ENCODE assay signal across 21 cellular contexts in the genomic region with DNA sequence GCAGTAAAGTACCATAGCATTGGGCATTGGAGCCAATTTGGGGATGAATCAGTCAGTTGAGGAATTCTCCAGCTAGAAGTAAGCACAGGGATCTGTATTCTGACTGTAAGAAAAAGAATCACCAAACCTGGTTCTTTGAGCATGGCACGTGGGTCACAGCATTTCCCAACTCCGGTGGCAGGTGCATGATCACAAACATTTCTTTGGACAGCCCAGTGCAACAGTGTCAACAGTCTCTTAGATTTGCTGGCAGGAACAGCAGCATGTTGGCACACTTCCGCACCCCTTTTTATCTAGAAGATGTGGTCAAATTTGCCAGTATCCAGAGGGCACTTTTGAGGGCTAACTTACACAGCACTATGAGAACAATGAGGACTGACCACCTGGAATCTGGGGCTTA.
DNase-seq lines count a peak whose midpoint lies in the region; ATAC-seq, FAIRE-seq and TF ChIP-seq lines count a peak whose summit lies in the region.
"Had no signal": no experiment of that assay in that cellular context is flagged by ENCODE, and none has a peak within 500 bp of the region (broad histone marks: within the 10 kb centered on the region; RNA-seq: fewer than 3 reads in every experiment).

No MANE protein-coding gene starts in this region.

- H3K27ac ChIP-seq in liver (ENCODE audit: low read depth in 1 of 2, low read length in 2 of 2) (no peak overlapping the region), HepG2 (ENCODE audit: extremely low read length, insufficient read depth, low read length) (no peak overlapping the region), stomach (no peak overlapping the region)
- H3K27ac ChIP-seq: 22Rv1; A549; BLaER1 treated with 17β-estradiol and CSF1 and Interleukin-3, amounts not matched to agents 10 nM and 100 nM; C4-2B had no signal

- H3K4me2 ChIP-seq in HepG2 (ENCODE audit: low read depth, low read length) = no peak overlapping the region
- H3K4me2 ChIP-seq: A549; BLaER1 treated with 17β-estradiol and CSF1 and Interleukin-3, amounts not matched to agents 10 nM and 100 nM had no signal

- in situ Hi-C loops in HepG2 (cut with HindIII; ENCODE audit: extremely low pct_ligation_motif_present, low pct_unique_long_range_greater_than_20kb) = no loop called here

- H3K36me3 ChIP-seq in liver (ENCODE audit: control insufficient read depth in 4 of 4, insufficient read depth in 3 of 4, low read depth in 1 of 4, low read length in 3 of 4) = no peaks in the 10 kb centered on the region
- no peaks in the 10 kb centered on the region for H3K36me3 ChIP-seq in HepG2 (replicated peaks in 1 of 2; ENCODE audit: control insufficient read depth in 1 of 2, insufficient read depth in 2 of 2, low read length in 2 of 2)
- H3K36me3 ChIP-seq in stomach = no peaks in the 10 kb centered on the region
- H3K36me3 ChIP-seq: BLaER1 treated with 17β-estradiol and CSF1 and Interleukin-3, amounts not matched to agents 10 nM and 100 nM had no signal

- DNase-seq in DMS53 (lab: John Stamatoyannopoulos, UW) (peak; percentile 48), DMS53 treated with DMSO at 0.1 percent for 48 hours (lab: John Stamatoyannopoulos, UW; ENCODE audit: unreplicated experiment) (no peak), HepG2 (ENCODE audit: low spot score) (no peak), stomach (peak; percentile 35), superior temporal gyrus (ENCODE audit: extremely low spot score) (no peak)
- DNase-seq: AML-193; Caco-2; Calu3; CD4-positive, alpha-beta T cell; CD8-positive, alpha-beta T cell; DMS79 treated with DMSO at 0.1 percent for 48 hours; GF-D8 had no signal

- no peak overlapping the region for H2AFZ ChIP-seq in HepG2 (ENCODE audit: low read length)

- TF ChIP-seq RAD21 in liver (IDR thresholded peaks at IDR 0.05) = peak in 1 of 2 donors; percentile 29
- no peak for TF ChIP-seq RAD21 in HepG2 (CRISPR knock-in tag; IDR thresholded peaks at IDR 0.05)

- BruUV-seq in HepG2 (replicated peaks; lab: Mats Ljungman, UMichigan) = no TSS peak

- H3K27me3 ChIP-seq in liver (ENCODE audit: control insufficient read depth in 4 of 4, insufficient read depth in 4 of 4, low read length in 3 of 4) = no peaks in the 10 kb centered on the region
- no peaks in the 10 kb centered on the region for H3K27me3 ChIP-seq in HepG2 (ENCODE audit: control insufficient read depth in 1 of 2, insufficient read depth in 2 of 2, low read length in 2 of 2)
- no peaks in the 10 kb centered on the region for H3K27me3 ChIP-seq in stomach
- H3K27me3 ChIP-seq: BLaER1 treated with 17β-estradiol and CSF1 and Interleukin-3, amounts not matched to agents 10 nM and 100 nM had no signal

- H3K4me1 ChIP-seq in liver (ENCODE audit: control insufficient read depth in 4 of 4, insufficient read depth in 4 of 4, low read length in 3 of 4) (peaks cover 7 to 48% (median 35%) of the 10 kb centered on the region in 4 donors), HepG2 (ENCODE audit: insufficient read depth, low read length) (no peaks in the 10 kb centered on the region), stomach (no peaks in the 10 kb centered on the region)
- H3K4me1 ChIP-seq: A549; BLaER1 treated with 17β-estradiol and CSF1 and Interleukin-3, amounts not matched to agents 10 nM and 100 nM; Caco-2 had no signal

- POLR2A ChIA-PET in HepG2 (lab: Yijun Ruan, JAX) = no interaction called here

- H3K9me3 ChIP-seq in liver (ENCODE audit: control insufficient read depth in 4 of 4, low read length in 3 of 4) (no peaks in the 10 kb centered on the region), HepG2 (ENCODE audit: low read length) (peaks cover 57% of the 10 kb centered on the region), stomach (no peaks in the 10 kb centered on the region)
- H3K9me3 ChIP-seq: A549; BLaER1 treated with 17β-estradiol and CSF1 and Interleukin-3, amounts not matched to agents 10 nM and 100 nM; Caco-2 had no signal

- H3K4me3 ChIP-seq in liver (ENCODE audit: low read depth in 1 of 3, low read length in 3 of 3) (no peak overlapping the region), HepG2 (replicated peaks in 1 of 3; ENCODE audit: insufficient read depth in 1 of 3, low read depth in 2 of 3, low read length in 3 of 3) (no peak overlapping the region), stomach (no peak overlapping the region)
- H3K4me3 ChIP-seq: A549; BLaER1 treated with 17β-estradiol and CSF1 and Interleukin-3, amounts not matched to agents 10 nM and 100 nM had no signal

- H3K9ac ChIP-seq in liver (ENCODE audit: low read depth in 1 of 2, low read length in 2 of 2) = no peak overlapping the region
- no peak overlapping the region for H3K9ac ChIP-seq in HepG2 (ENCODE audit: insufficient read depth, low read depth, low read length)
- H3K9ac ChIP-seq: BLaER1 treated with 17β-estradiol and CSF1 and Interleukin-3, amounts not matched to agents 10 nM and 100 nM had no signal

- no peak for TF ChIP-seq POLR2A in HepG2 (IDR thresholded peaks at IDR 0.05; ENCODE audit: insufficient read depth in 1 of 2, low read depth in 2 of 2, low read length in 2 of 2)
- no peak for TF ChIP-seq POLR2A in stomach (IDR thresholded peaks at IDR 0.05)

- no peaks in the 10 kb centered on the region for H4K20me1 ChIP-seq in HepG2 (ENCODE audit: insufficient read depth, low read length)
- H4K20me1 ChIP-seq: BLaER1 treated with 17β-estradiol and CSF1 and Interleukin-3, amounts not matched to agents 10 nM and 100 nM had no signal

- intact Hi-C loops in HepG2 (cut with micrococcal nuclease; ENCODE audit: unreplicated experiment) = no loop called here
- intact Hi-C loops in stomach (cut with DNase I; ENCODE audit: low total_unique reads) = no loop called here

- 36% methylated on average over 3 of the region's 3 CpGs for WGBS in liver
- WGBS in HepG2 (ENCODE audit: low lambda C conversion rate) = 7% methylated on average over 3 of the region's 3 CpGs
- 40 to 80% (median 47%) methylated on average over 3 of the region's 3 CpGs for WGBS in stomach, 5 donors

- no peak for TF ChIP-seq EP300 in HepG2 (IDR thresholded peaks at IDR 0.05; ENCODE audit: low read depth in 2 of 2, low read length in 2 of 2)
- TF ChIP-seq EP300 in HepG2 (CRISPR knock-in tag; IDR thresholded peaks at IDR 0.05; ENCODE audit: borderline replicate concordance) = no peak
- TF ChIP-seq EP300 in stomach (IDR thresholded peaks at IDR 0.05) = no peak

- ATAC-seq in HepG2 = no peak
- ATAC-seq: A549; CD8-positive, alpha-beta T cell had no signal

- FAIRE-seq in HepG2 (lab: Jason Lieb, UNC) = no peak
- FAIRE-seq: A549, D721Med, G401.6, GM12891, GM19239 had no signal

- TF ChIP-seq CTCF in liver (IDR thresholded peaks at IDR 0.05; ENCODE audit: low read depth, low read length, missing input control) (no peak), HepG2 (CRISPR knock-in tag; IDR thresholded peaks at IDR 0.05) (no peak), stomach (IDR thresholded peaks at IDR 0.05) (no peak)

- H3K79me2 ChIP-seq in HepG2 (ENCODE audit: insufficient read depth, low read length) = no peaks in the 10 kb centered on the region

- CTCF ChIA-PET in HepG2 (lab: Yijun Ruan, JAX; ENCODE audit: low intra/inter-chr PET ratio, low total read pairs) = no interaction called here

TF ChIP-seq in liver, 16 proteins besides CTCF, POLR2A, EP300 and RAD21 (continues in another document):
- TF ChIP-seq, protein P1, sequence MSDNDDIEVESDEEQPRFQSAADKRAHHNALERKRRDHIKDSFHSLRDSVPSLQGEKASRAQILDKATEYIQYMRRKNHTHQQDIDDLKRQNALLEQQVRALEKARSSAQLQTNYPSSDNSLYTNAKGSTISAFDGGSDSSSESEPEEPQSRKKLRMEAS (IDR thresholded peaks at IDR 0.05) = peak; percentile 67
- TF ChIP-seq HNF4A (conservative IDR thresholded peaks at IDR 0.05) (peak; percentile 21 to 80), TAF1 (conservative IDR thresholded peaks at IDR 0.05) (no peak), JUND (IDR thresholded peaks at IDR 0.05) (peak in 1 of 2 donors; percentile 31), EGR1 (IDR thresholded peaks at IDR 0.05; ENCODE audit: low read depth in 2 of 2) (no peak), FOXA2 (IDR thresholded peaks at IDR 0.05) (peak; percentile 78), SP1 (IDR thresholded peaks at IDR 0.05) (no peak), GABPA (IDR thresholded peaks at IDR 0.05 in 1 of 2, conservative IDR thresholded peaks at IDR 0.05 in 1 of 2) (peak in 1 of 2 donors; percentile 46), YY1 (IDR thresholded peaks at IDR 0.05) (peak; percentile 38), RXRA (IDR thresholded peaks at IDR 0.05) (peak in 1 of 2 donors; percentile 80)

TF ChIP-seq in HepG2, 621 proteins besides CTCF, POLR2A, EP300 and RAD21 (continues in another document):
- TF ChIP-seq, protein P2, sequence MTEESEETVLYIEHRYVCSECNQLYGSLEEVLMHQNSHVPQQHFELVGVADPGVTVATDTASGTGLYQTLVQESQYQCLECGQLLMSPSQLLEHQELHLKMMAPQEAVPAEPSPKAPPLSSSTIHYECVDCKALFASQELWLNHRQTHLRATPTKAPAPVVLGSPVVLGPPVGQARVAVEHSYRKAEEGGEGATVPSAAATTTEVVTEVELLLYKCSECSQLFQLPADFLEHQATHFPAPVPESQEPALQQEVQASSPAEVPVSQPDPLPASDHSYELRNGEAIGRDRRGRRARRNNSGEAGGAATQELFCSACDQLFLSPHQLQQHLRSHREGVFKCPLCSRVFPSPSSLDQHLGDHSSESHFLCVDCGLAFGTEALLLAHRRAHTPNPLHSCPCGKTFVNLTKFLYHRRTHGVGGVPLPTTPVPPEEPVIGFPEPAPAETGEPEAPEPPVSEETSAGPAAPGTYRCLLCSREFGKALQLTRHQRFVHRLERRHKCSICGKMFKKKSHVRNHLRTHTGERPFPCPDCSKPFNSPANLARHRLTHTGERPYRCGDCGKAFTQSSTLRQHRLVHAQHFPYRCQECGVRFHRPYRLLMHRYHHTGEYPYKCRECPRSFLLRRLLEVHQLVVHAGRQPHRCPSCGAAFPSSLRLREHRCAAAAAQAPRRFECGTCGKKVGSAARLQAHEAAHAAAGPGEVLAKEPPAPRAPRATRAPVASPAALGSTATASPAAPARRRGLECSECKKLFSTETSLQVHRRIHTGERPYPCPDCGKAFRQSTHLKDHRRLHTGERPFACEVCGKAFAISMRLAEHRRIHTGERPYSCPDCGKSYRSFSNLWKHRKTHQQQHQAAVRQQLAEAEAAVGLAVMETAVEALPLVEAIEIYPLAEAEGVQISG (CRISPR knock-in tag; IDR thresholded peaks at IDR 0.05) = no peak
- TF ChIP-seq, protein P3, sequence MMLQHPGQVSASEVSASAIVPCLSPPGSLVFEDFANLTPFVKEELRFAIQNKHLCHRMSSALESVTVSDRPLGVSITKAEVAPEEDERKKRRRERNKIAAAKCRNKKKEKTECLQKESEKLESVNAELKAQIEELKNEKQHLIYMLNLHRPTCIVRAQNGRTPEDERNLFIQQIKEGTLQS (CRISPR knock-in tag; IDR thresholded peaks at IDR 0.05) = no peak
- no peak for TF ChIP-seq ZC3H13 (CRISPR knock-in tag; IDR thresholded peaks at IDR 0.05)

Comparison
In these comparisons a context has a peak if more than half of its experiments do, and no peak if none do; other contexts are left out.
1. DNase-seq: peak in DMS53 (single experiment) and stomach (single experiment); none in DMS53 treated with DMSO at 0.1 percent for 48 hours (single experiment), HepG2 (single experiment) and superior temporal gyrus (single experiment).